Comparison of ENCODE assay signal across 18 cellular contexts in the genomic region with DNA sequence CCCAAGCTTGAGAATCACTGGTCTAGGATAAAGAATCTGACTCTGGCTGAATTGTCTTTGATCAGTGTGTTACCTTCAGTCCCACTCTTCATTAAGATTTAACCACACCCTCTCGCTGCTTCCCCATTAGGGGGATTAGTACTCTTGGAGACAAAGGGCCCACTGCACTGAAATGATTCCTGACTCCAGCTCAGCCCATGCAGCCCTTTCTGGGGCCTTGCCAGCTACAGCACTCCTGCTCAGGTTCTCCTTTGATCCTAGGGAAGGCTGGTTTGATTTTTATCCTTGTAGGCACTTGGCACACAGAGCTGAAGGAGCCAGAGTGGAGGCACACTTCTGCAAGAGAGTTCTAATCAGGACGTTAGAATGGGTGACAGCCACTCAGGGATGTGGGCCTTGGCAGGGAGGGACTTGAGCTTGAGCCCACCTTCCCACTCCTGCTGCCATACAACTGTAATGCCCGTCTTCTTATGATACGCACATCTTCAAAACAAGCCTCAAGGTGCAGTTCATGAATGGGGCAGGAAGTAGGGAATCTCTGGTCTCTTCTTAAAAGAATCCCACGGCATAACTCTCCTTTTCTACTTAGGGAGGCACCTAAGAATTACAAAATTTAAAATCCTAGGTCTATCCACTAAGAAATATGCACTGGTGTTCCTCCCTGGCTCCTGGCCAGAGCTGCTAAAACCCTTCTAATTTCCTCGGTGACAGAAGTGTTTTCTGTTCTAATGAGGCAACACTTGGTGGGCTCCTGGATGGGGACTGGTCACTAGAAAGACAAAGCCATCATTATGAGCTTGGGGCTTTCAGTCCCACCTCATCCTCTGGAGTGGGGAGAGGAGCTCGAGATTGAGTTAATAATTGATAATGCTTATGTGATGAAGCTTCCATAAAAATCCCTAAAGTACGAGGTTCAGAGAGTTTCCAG. TPM values are rescaled to one million over a fixed set of nuclear protein-coding genes. Genes with fewer than 3 reads are reported as not detected.
DNase-seq lines count a peak whose midpoint lies in the region; ATAC-seq and TF ChIP-seq lines count a peak whose summit lies in the region.
"Had no signal": no experiment of that assay in that cellular context is flagged by ENCODE, and none has a peak within 500 bp of the region (broad histone marks: within the 10 kb centered on the region; RNA-seq: fewer than 3 reads in every experiment).

No MANE protein-coding gene starts in this region.

- no peaks in the 10 kb centered on the region for H3K27me3 Mint-ChIP-seq in stimulated activated naive CD8-positive, alpha-beta T cell treated with anti-CD3 and anti-CD28 coated beads, Interleukin-15, Interleukin-2, amounts not matched to agents 100 ng/mL and 50 ng/mL, for 24 hours
- no peaks in the 10 kb centered on the region for H3K27me3 Mint-ChIP-seq in activated B cell treated with CpG ODN at 0.5 μM for 24 hours
- H3K27me3 Mint-ChIP-seq: IgD-negative memory B cell had no signal

- peaks cover 47% of the 10 kb centered on the region for H3K4me1 Mint-ChIP-seq in stimulated activated naive CD8-positive, alpha-beta T cell treated with anti-CD3 and anti-CD28 coated beads, Interleukin-15, Interleukin-2, amounts not matched to agents 100 ng/mL and 50 ng/mL, for 24 hours (ENCODE audit: low read depth)
- peaks cover 24% of the 10 kb centered on the region for H3K4me1 Mint-ChIP-seq in activated B cell treated with CpG ODN at 0.5 μM for 24 hours

- no peaks in the 10 kb centered on the region for H3K36me3 ChIP-seq in transverse colon

- no peak for TF ChIP-seq POLR2A in transverse colon (IDR thresholded peaks at IDR 0.05)

- no peaks in the 10 kb centered on the region for H3K27me3 ChIP-seq in transverse colon

- peaks cover 0 to 2% (median 0%) of the 10 kb centered on the region in 4 donors for H3K4me1 ChIP-seq in transverse colon
- H3K4me1 ChIP-seq: parathyroid adenoma had no signal

- CTCF ChIA-PET in activated B cell treated with CpG ODN at 0.5 μM for 24 hours (lab: Charles Lee), result interaction anchor here (0.5 to 1.5 kb wide), 3 partner anchors 41 to 283 kb away, joined by 3 to 4 read pairs (median 4); a partner anchor contains a TSS

- POLR2A ChIA-PET in activated B cell treated with CpG ODN at 0.5 μM for 24 hours (lab: Charles Lee), result interaction anchor here (0.7 kb wide), 1 partner anchor 40 kb away, joined by 7 read pairs; no protein-coding TSS in a partner anchor

- no peak for ATAC-seq in stimulated activated naive CD8-positive, alpha-beta T cell treated with anti-CD3 and anti-CD28 coated beads, Interleukin-15, Interleukin-2, amounts not matched to agents 100 U/mL and 50 U/mL, for 24 hours
- ATAC-seq in activated B cell treated with CpG ODN at 0.5 μM for 24 hours (ENCODE audit: low read depth), result no peak
- no peak for ATAC-seq in GM21360 (IDR thresholded peaks at IDR 0.05; ENCODE audit: unreplicated experiment)
- ATAC-seq in HG03025 (IDR thresholded peaks at IDR 0.05; ENCODE audit: low FRiP score, unreplicated experiment), result no peak
- ATAC-seq: esophagus mucosa had no signal

- H3K9me3 ChIP-seq in transverse colon, result no peaks in the 10 kb centered on the region

- TF ChIP-seq EP300 in transverse colon (IDR thresholded peaks at IDR 0.05; ENCODE audit: low read depth), result no peak

- no peak for DNase-seq in stimulated activated naive CD8-positive, alpha-beta T cell treated with anti-CD3 and anti-CD28 coated beads, Interleukin-15, Interleukin-2, amounts not matched to agents 100 U/mL and 50 U/mL, for 24 hours
- DNase-seq in activated B cell treated with CpG ODN at 0.5 μM for 24 hours (no peak), iPS-NIHi11 (ENCODE audit: low spot score) (peak; percentile 26), transverse colon (no peak), iPS-NIHi7 (ENCODE audit: extremely low spot score) (no peak)
- DNase-seq: anterior cingulate cortex, kidney glomerular epithelial cell, NCI-H1092 treated with DMSO at 0.1 percent for 48 hours, SIG-M5 had no signal

- peak overlapping the region; percentile 12 for H3K4me3 Mint-ChIP-seq in stimulated activated naive CD8-positive, alpha-beta T cell treated with anti-CD3 and anti-CD28 coated beads, Interleukin-15, Interleukin-2, amounts not matched to agents 100 ng/mL and 50 ng/mL, for 24 hours
- no peak overlapping the region for H3K4me3 Mint-ChIP-seq in activated B cell treated with CpG ODN at 0.5 μM for 24 hours

- no peak overlapping the region for H3K27ac ChIP-seq in transverse colon
- H3K27ac ChIP-seq: coronary artery, parathyroid adenoma had no signal

- peaks cover 13% of the 10 kb centered on the region for H3K36me3 Mint-ChIP-seq in stimulated activated naive CD8-positive, alpha-beta T cell treated with anti-CD3 and anti-CD28 coated beads, Interleukin-15, Interleukin-2, amounts not matched to agents 100 ng/mL and 50 ng/mL, for 24 hours (ENCODE audit: low read depth)
- H3K36me3 Mint-ChIP-seq in activated B cell treated with CpG ODN at 0.5 μM for 24 hours (ENCODE audit: low read depth), result peaks cover 8% of the 10 kb centered on the region

- intact Hi-C loops in activated B cell treated with CpG ODN at 0.5 μM for 24 hours (cut with micrococcal nuclease) (no loop called here), transverse colon (cut with DNase I; ENCODE audit: low total_unique reads) (no loop called here)

- TF ChIP-seq CTCF in activated B cell treated with CpG ODN at 0.5 μM for 24 hours (IDR thresholded peaks at IDR 0.05) (no peak), transverse colon (IDR thresholded peaks at IDR 0.05) (no peak)

- in situ Hi-C loops in transverse colon (cut with MboI; ENCODE audit: low pct_ligation_motif_present in 1 of 4, low pct_unique_long_range_greater_than_20kb in 1 of 4, low sequenced_read_pairs in 3 of 4), result no loop called here

- H3K4me3 ChIP-seq in transverse colon, result no peak overlapping the region
- H3K4me3 ChIP-seq: coronary artery had no signal

- H3K27ac Mint-ChIP-seq in stimulated activated naive CD8-positive, alpha-beta T cell treated with anti-CD3 and anti-CD28 coated beads, Interleukin-15, Interleukin-2, amounts not matched to agents 100 ng/mL and 50 ng/mL, for 24 hours, result peak overlapping the region; percentile 13
- peak overlapping the region; percentile 35 for H3K27ac Mint-ChIP-seq in activated B cell treated with CpG ODN at 0.5 μM for 24 hours

- no peaks in the 10 kb centered on the region for H3K9me3 Mint-ChIP-seq in stimulated activated naive CD8-positive, alpha-beta T cell treated with anti-CD3 and anti-CD28 coated beads, Interleukin-15, Interleukin-2, amounts not matched to agents 100 ng/mL and 50 ng/mL, for 24 hours
- no peaks in the 10 kb centered on the region for H3K9me3 Mint-ChIP-seq in activated B cell treated with CpG ODN at 0.5 μM for 24 hours
- H3K9me3 Mint-ChIP-seq: IgD-negative memory B cell had no signal

- WGBS in transverse colon (ENCODE audit: low coverage in 1 of 2), 2 donors, result 61 to 66% methylated on average over 5 to 8 of the region's 8 CpGs

RNA-seq across cellular contexts. Expression of a gene that starts 1.5 kb away (rescaled TPM):
- total RNA-seq in activated B cell treated with CpG ODN at 0.5 μM for 24 hours (0.59 and 0.67 TPM in 2 replicates), transverse colon (1 to 10 TPM in 1 of 4 donors, under 1 TPM in 1, not detected in 2; 0.48 to 2.6 TPM)
- total RNA-seq: Daoy, H4 had no signal

RNA-seq across cellular contexts. Expression of a gene that starts 41.9 kb away (rescaled TPM):
- 54.9 and 55.7 TPM in 2 replicates for total RNA-seq in activated B cell treated with CpG ODN at 0.5 μM for 24 hours
- total RNA-seq in transverse colon, result 100 to 1,000 TPM in 2 of 4 donors, 10 to 100 TPM in 2; 42.2 to 136 (median 102) TPM
